Comparison of ENCODE assay signal across 9 cellular contexts in the genomic region with DNA sequence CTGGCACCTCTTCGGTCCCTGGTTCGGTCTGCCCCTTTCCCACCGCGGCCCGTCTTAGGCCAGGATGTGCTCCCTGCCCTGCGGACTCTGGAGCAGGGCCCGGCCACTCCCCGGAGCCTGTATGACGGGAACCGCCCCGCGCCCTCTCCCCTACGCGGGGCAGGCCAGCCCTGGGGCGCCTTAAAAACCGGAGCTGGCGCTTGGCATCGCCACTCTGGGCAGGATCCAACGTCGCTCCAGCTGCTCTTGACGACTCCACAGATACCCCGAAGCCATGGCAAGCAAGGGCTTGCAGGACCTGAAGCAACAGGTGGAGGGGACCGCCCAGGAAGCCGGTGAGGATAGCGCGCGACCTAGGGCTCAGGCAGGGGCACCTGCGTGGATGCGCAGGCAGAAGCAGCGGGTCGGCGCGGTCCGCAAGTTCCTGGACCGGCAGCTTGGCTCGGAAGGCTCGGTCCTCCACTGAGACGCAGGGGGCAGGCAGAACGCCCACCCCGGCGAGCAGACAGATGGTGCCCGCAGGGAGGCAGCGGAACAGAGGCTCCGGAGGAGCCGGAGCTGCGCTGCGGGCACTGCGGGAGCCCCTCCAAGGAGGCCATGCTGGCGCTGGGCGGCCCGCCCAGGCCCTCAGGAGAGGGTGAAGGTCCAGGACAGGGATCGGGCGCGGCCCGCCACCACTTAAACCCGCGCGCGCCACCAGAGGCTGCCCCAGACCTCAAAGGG. TPM values are rescaled to one million over a fixed set of nuclear protein-coding genes. Genes with fewer than 3 reads are reported as not detected.
DNase-seq lines count a peak whose midpoint lies in the region; ATAC-seq and TF ChIP-seq lines count a peak whose summit lies in the region.
"Had no signal": no experiment of that assay in that cellular context is flagged by ENCODE, and none has a peak within 500 bp of the region (broad histone marks: within the 10 kb centered on the region; RNA-seq: fewer than 3 reads in every experiment).

A gene (plus strand): TSS at position 212 of the 723 bp plus-strand sequence. CDS start 63 bp downstream, at position 275.

- H3K4me3 ChIP-seq in lower lobe of right lung, result peak within 1 kb of the TSS; percentile 74
- H3K4me3 ChIP-seq in upper lobe of left lung, result peak within 1 kb of the TSS; percentile 52 to 64 (median 60)

- H3K9me3 ChIP-seq in lower lobe of right lung (no peaks in the 10 kb centered on the region), upper lobe of left lung (no peaks in the 10 kb centered on the region)

- WGBS in upper lobe of left lung, 2 donors, result 9 to 34% methylated on average over 4 to 53 of the region's 59 CpGs

- TF ChIP-seq POLR2A in upper lobe of left lung (IDR thresholded peaks at IDR 0.05), result peak in 2 of 4 donors; percentile 69 to 83

- H3K36me3 ChIP-seq in lower lobe of right lung, result no peaks in the 10 kb centered on the region
- no peaks in the 10 kb centered on the region for H3K36me3 ChIP-seq in upper lobe of left lung

- DNase-seq in activated effector memory CD4-positive, alpha-beta T cell treated with anti-CD3 and anti-CD28 coated beads, Interleukin-2, amount 50 U/mL, for 16 hours, result peak; percentile 65
- DNase-seq in activated effector memory CD4-positive, alpha-beta T cell treated with Interleukin-2 at 50 U/mL for 16 hours, result no peak
- no peak for DNase-seq in caudate nucleus (lab: John Stamatoyannopoulos, UW)
- peak; percentile 81 for DNase-seq in lower lobe of right lung
- peak; percentile 65 to 91 for DNase-seq in upper lobe of left lung
- no peak for DNase-seq in medulla oblongata (ENCODE audit: extremely low spot score)

- TF ChIP-seq CTCF in lower lobe of right lung (IDR thresholded peaks at IDR 0.05), result no peak
- TF ChIP-seq CTCF in upper lobe of left lung (IDR thresholded peaks at IDR 0.05), result no peak

- H3K4me1 ChIP-seq in lower lobe of right lung, result peaks cover 67% of the 10 kb centered on the region
- peaks cover 38 to 63% (median 51%) of the 10 kb centered on the region in 4 donors for H3K4me1 ChIP-seq in upper lobe of left lung

- ATAC-seq in lower lobe of right lung (peak; percentile 37 to 38), upper lobe of left lung (ENCODE audit: low FRiP score in 2 of 2) (peak in 1 of 2 donors; percentile 4), GM21825 (IDR thresholded peaks at IDR 0.05; ENCODE audit: unreplicated experiment) (no peak), HG02798 (IDR thresholded peaks at IDR 0.05; ENCODE audit: poor library complexity, unreplicated experiment) (no peak)

- intact Hi-C loops in lower lobe of right lung (cut with DNase I), result no loop called here

- no peak for TF ChIP-seq EP300 in upper lobe of left lung (IDR thresholded peaks at IDR 0.05)

- H3K27ac ChIP-seq in caudate nucleus (ENCODE audit: low read depth, low read length), result peak within 1 kb of the TSS; percentile 81
- peak within 1 kb of the TSS; percentile 99 for H3K27ac ChIP-seq in lower lobe of right lung
- peak within 1 kb of the TSS; percentile 92 to 98 (median 97) for H3K27ac ChIP-seq in upper lobe of left lung

- H3K27me3 ChIP-seq in lower lobe of right lung (ENCODE audit: low read depth) (no peaks in the 10 kb centered on the region), upper lobe of left lung (no peaks in the 10 kb centered on the region)

RNA-seq across cellular contexts. Expression of the gene that starts here (rescaled TPM):
- total RNA-seq in lower lobe of right lung, result 158 TPM
- 100 to 1,000 TPM in 5 of 6 donors, 10 to 100 TPM in 1; 51.3 to 202 (median 164) TPM for total RNA-seq in upper lobe of left lung
- total RNA-seq: Daoy had no signal

Comparison
In these comparisons a context has a peak if more than half of its experiments do, and no peak if none do; other contexts are left out.
1. DNase-seq: peak in activated effector memory CD4-positive, alpha-beta T cell treated with anti-CD3 and anti-CD28 coated beads, Interleukin-2, amount 50 U/mL, for 16 hours (single experiment), lower lobe of right lung (single experiment) and upper lobe of left lung (2 of 2); none in activated effector memory CD4-positive, alpha-beta T cell treated with Interleukin-2 at 50 U/mL for 16 hours (single experiment), caudate nucleus (0 of 61) and medulla oblongata (single experiment).
2. ATAC-seq: peak in lower lobe of right lung (2 of 2); none in GM21825 (single experiment) and HG02798 (single experiment).
3. Peak in every context shown above with its lines, with median percentiles within 50 percentile points of each other: H3K27ac ChIP-seq.